Comparison of ENCODE assay signal across 1 cellular context in genomic region chr4:41990029-41990382, GRCh38.
TF ChIP-seq lines count a peak whose summit lies in the region.

No MANE protein-coding gene starts in this region.

TF ChIP-seq in H1, 55 proteins besides CTCF, POLR2A, EP300 and RAD21 (continued from another document):
- TF ChIP-seq ZNF274 (IDR thresholded peaks at IDR 0.05; ENCODE audit: borderline replicate concordance, extremely low read depth, low read length), result no peak
